In genomic region chr10:6558272-6558671, GRCh38 we compare ENCODE assay signal across 24 cellular contexts. TPM values are rescaled to one million over a fixed set of nuclear protein-coding genes. Genes with fewer than 3 reads are reported as not detected.
DNase-seq lines count a peak whose midpoint lies in the region; ATAC-seq and TF ChIP-seq lines count a peak whose summit lies in the region.
"Had no signal": no experiment of that assay in that cellular context is flagged by ENCODE, and none has a peak within 500 bp of the region (broad histone marks: within the 10 kb centered on the region; RNA-seq: fewer than 3 reads in every experiment).

No MANE protein-coding gene starts in this region.

- H2AFZ ChIP-seq in KMS-11 (ENCODE audit: low read depth), result no peak overlapping the region

- H3K27me3 Mint-ChIP-seq in CD8-positive, alpha-beta T cell (ENCODE audit: low read depth), result no peaks in the 10 kb centered on the region
- no peaks in the 10 kb centered on the region for H3K27me3 Mint-ChIP-seq in activated T-helper 2 cell treated with anti-CD3 and anti-CD28 coated beads, Interferon-gamma antibody, Interleukin-2, Interleukin-4, amounts not matched to agents 10 μg/mL and 5 μg/mL and 100 μg/mL, durations not matched to agents 14 hours and 24 hours and 36 hours (ENCODE audit: low read depth)
- no peaks in the 10 kb centered on the region for H3K27me3 Mint-ChIP-seq in natural killer cell (ENCODE audit: low read depth in 2 of 2)

- POLR2A ChIA-PET in CD8-positive, alpha-beta T cell (lab: Charles Lee), result interaction anchor here (0.7 to 4.2 kb wide), 7 partner anchors 11 to 876 kb away, joined by 3 to 27 read pairs (median 8); partner anchors contain the start of gene PRKCQ

- H3K27ac ChIP-seq in CD8-positive, alpha-beta T cell (ENCODE audit: low read depth, low read length), result peak overlapping the region; percentile 10
- no peak overlapping the region for H3K27ac ChIP-seq in KMS-11
- H3K27ac ChIP-seq: body of pancreas, colonic mucosa, ovary, sigmoid colon, upper lobe of right lung had no signal

- H3K4me3 ChIP-seq in CD8-positive, alpha-beta T cell (ENCODE audit: low read depth, low read length), result no peak overlapping the region
- H3K4me3 ChIP-seq in KMS-11 (IDR thresholded peaks at IDR 0.05; ENCODE audit: insufficient read depth, low read depth, low read length), result no peak overlapping the region
- H3K4me3 ChIP-seq: body of pancreas, colonic mucosa, lung, ovary, sigmoid colon, upper lobe of right lung had no signal

- peaks cover 88% of the 10 kb centered on the region for H3K4me1 Mint-ChIP-seq in CD8-positive, alpha-beta T cell (ENCODE audit: low read depth)
- peaks cover 80% of the 10 kb centered on the region for H3K4me1 Mint-ChIP-seq in activated T-helper 2 cell treated with anti-CD3 and anti-CD28 coated beads, Interferon-gamma antibody, Interleukin-2, Interleukin-4, amounts not matched to agents 10 μg/mL and 5 μg/mL and 100 μg/mL, durations not matched to agents 14 hours and 24 hours and 36 hours (ENCODE audit: low read depth)
- peaks cover 81 to 87% of the 10 kb centered on the region in 2 donors for H3K4me1 Mint-ChIP-seq in natural killer cell

- H3K4me2 ChIP-seq in KMS-11, result peak overlapping the region; percentile 31

- H3K27ac Mint-ChIP-seq in CD8-positive, alpha-beta T cell, result peak overlapping the region; percentile 95
- H3K27ac Mint-ChIP-seq in activated T-helper 2 cell treated with anti-CD3 and anti-CD28 coated beads, Interferon-gamma antibody, Interleukin-2, Interleukin-4, amounts not matched to agents 10 μg/mL and 5 μg/mL and 100 μg/mL, durations not matched to agents 14 hours and 24 hours and 36 hours, result peak overlapping the region; percentile 78
- H3K27ac Mint-ChIP-seq in natural killer cell, result peak overlapping the region; percentile 88 to 95

- no peak overlapping the region for H3K9ac ChIP-seq in KMS-11

- intact Hi-C loops in CD8-positive, alpha-beta T cell (cut with DNase I, micrococcal nuclease), result loop anchor here (1.0 to 5.0 kb wide), 3 partner anchors 13 to 86 kb away; no protein-coding TSS in a partner anchor
- intact Hi-C loops in activated T-helper 2 cell treated with anti-CD3 and anti-CD28 coated beads, Interferon-gamma antibody, Interleukin-2, Interleukin-4, amounts not matched to agents 10 μg/mL and 5 μg/mL and 100 μg/mL, durations not matched to agents 14 hours and 24 hours and 36 hours (cut with micrococcal nuclease), result loop anchor here (1.0 kb wide), 2 partner anchors 15 to 20 kb away; no protein-coding TSS in a partner anchor
- intact Hi-C loops in natural killer cell (cut with micrococcal nuclease), result loop anchor here (1.0 to 2.0 kb wide), 3 partner anchors 27 to 85 kb away; no protein-coding TSS in a partner anchor

- peaks cover 70% of the 10 kb centered on the region for H3K4me1 ChIP-seq in CD8-positive, alpha-beta T cell (ENCODE audit: insufficient read depth, low read length)
- H3K4me1 ChIP-seq in KMS-11 (ENCODE audit: low read depth, poor library complexity, severe bottlenecking), result peaks cover 13% of the 10 kb centered on the region
- H3K4me1 ChIP-seq: body of pancreas, colonic mucosa, sigmoid colon, upper lobe of right lung had no signal

- no peaks in the 10 kb centered on the region for H3K36me3 ChIP-seq in CD8-positive, alpha-beta T cell (ENCODE audit: insufficient read depth, low read length)
- H3K36me3 ChIP-seq in KMS-11 (ENCODE audit: insufficient read depth), result no peaks in the 10 kb centered on the region
- H3K36me3 ChIP-seq: colonic mucosa, ovary, sigmoid colon, upper lobe of right lung had no signal

- peaks cover 53% of the 10 kb centered on the region for H3K36me3 Mint-ChIP-seq in CD8-positive, alpha-beta T cell
- H3K36me3 Mint-ChIP-seq in activated T-helper 2 cell treated with anti-CD3 and anti-CD28 coated beads, Interferon-gamma antibody, Interleukin-2, Interleukin-4, amounts not matched to agents 10 μg/mL and 5 μg/mL and 100 μg/mL, durations not matched to agents 14 hours and 24 hours and 36 hours (ENCODE audit: low read depth), result peaks cover 74% of the 10 kb centered on the region
- no peaks in the 10 kb centered on the region for H3K36me3 Mint-ChIP-seq in natural killer cell

- no peaks in the 10 kb centered on the region for H4K20me1 ChIP-seq in KMS-11 (ENCODE audit: insufficient read depth)

- CTCF ChIA-PET in CD8-positive, alpha-beta T cell (lab: Charles Lee), result interaction anchor here (1.0 to 4.3 kb wide), 9 partner anchors 8 to 120 kb away, joined by 3 to 14 read pairs (median 4); partner anchors contain the start of gene PRKCQ

- no peaks in the 10 kb centered on the region for H3K9me3 ChIP-seq in CD8-positive, alpha-beta T cell (ENCODE audit: low read length)
- H3K9me3 ChIP-seq: body of pancreas, colonic mucosa, ovary, sigmoid colon, upper lobe of right lung had no signal

- peak; percentile 65 for ATAC-seq in CD8-positive, alpha-beta T cell
- ATAC-seq in natural killer cell, result peak; percentile 52 to 78 (median 72)
- ATAC-seq: body of pancreas, upper lobe of right lung had no signal

- DNase-seq in CD8-positive, alpha-beta T cell, result no peak
- no peak for DNase-seq in activated T-helper 2 cell treated with anti-CD3 and anti-CD28 coated beads, Interferon-gamma antibody, Interleukin-2, Interleukin-4, amounts not matched to agents 10 μg/mL and 5 μg/mL and 100 μg/mL, durations not matched to agents 14 hours and 24 hours and 36 hours (ENCODE audit: low spot score)
- no peak for DNase-seq in natural killer cell
- no peak for DNase-seq in NCI-H2171 treated with DMSO at 0.1 percent for 48 hours (lab: John Stamatoyannopoulos, UW)
- no peak for DNase-seq in HT-29 (ENCODE audit: low spot score)
- DNase-seq in occipital lobe (lab: John Stamatoyannopoulos, UW), result no peak
- DNase-seq: activated CD8-positive, alpha-beta memory T cell treated with anti-CD3 and anti-CD28 coated beads for 24 hours; AML-193; body of pancreas; colonic mucosa; foreskin fibroblast; hippocampal formation; islet precursor cell; Kasumi-1; NCI-H1105; NCI-H2107; NCI-H524 treated with DMSO at 0.1 percent for 48 hours; ovary; sigmoid colon; stimulated activated CD4-positive, alpha-beta T cell treated with anti-CD3 and anti-CD28 coated beads, Interleukin-1b, Interleukin-23, amount 100 ng/mL, for 48 hours; SW 1271; upper lobe of right lung had no signal

- TF ChIP-seq CTCF in CD8-positive, alpha-beta T cell (IDR thresholded peaks at IDR 0.05), result no peak
- TF ChIP-seq CTCF in KMS-11 (conservative IDR thresholded peaks at IDR 0.05; ENCODE audit: low read depth, low read length) (no peak), natural killer cell (IDR thresholded peaks at IDR 0.05) (no peak)

- H3K79me2 ChIP-seq in KMS-11 (ENCODE audit: insufficient read depth, low read depth), result no peaks in the 10 kb centered on the region

- no peaks in the 10 kb centered on the region for H3K27me3 ChIP-seq in CD8-positive, alpha-beta T cell (ENCODE audit: insufficient read depth, low read length)
- H3K27me3 ChIP-seq in KMS-11 (ENCODE audit: insufficient read depth, low read depth), result no peaks in the 10 kb centered on the region
- H3K27me3 ChIP-seq: body of pancreas, colonic mucosa, ovary, sigmoid colon, upper lobe of right lung had no signal

- H3K9me3 Mint-ChIP-seq in CD8-positive, alpha-beta T cell, result no peaks in the 10 kb centered on the region
- H3K9me3 Mint-ChIP-seq in activated T-helper 2 cell treated with anti-CD3 and anti-CD28 coated beads, Interferon-gamma antibody, Interleukin-2, Interleukin-4, amounts not matched to agents 10 μg/mL and 5 μg/mL and 100 μg/mL, durations not matched to agents 14 hours and 24 hours and 36 hours, result peaks cover 3% of the 10 kb centered on the region
- H3K9me3 Mint-ChIP-seq in natural killer cell, result no peaks in the 10 kb centered on the region

- peak overlapping the region; percentile 70 for H3K4me3 Mint-ChIP-seq in CD8-positive, alpha-beta T cell
- H3K4me3 Mint-ChIP-seq in activated T-helper 2 cell treated with anti-CD3 and anti-CD28 coated beads, Interferon-gamma antibody, Interleukin-2, Interleukin-4, amounts not matched to agents 10 μg/mL and 5 μg/mL and 100 μg/mL, durations not matched to agents 14 hours and 24 hours and 36 hours (ENCODE audit: low read depth), result peak overlapping the region; percentile 67
- H3K4me3 Mint-ChIP-seq in natural killer cell, result peak overlapping the region; percentile 85

RNA-seq across cellular contexts. Expression of gene PRKCQ, which starts 21.8 kb away (rescaled TPM):
- total RNA-seq in CD8-positive, alpha-beta T cell, result 10 to 100 TPM; 26.3 to 26.6 TPM
- 40.0 and 40.8 TPM in 2 replicates for total RNA-seq in activated T-helper 2 cell treated with anti-CD3 and anti-CD28 coated beads, Interferon-gamma antibody, Interleukin-2, Interleukin-4, amounts not matched to agents 10 μg/mL and 5 μg/mL and 100 μg/mL, durations not matched to agents 14 hours and 24 hours and 36 hours
- total RNA-seq in natural killer cell (10 to 100 TPM; 46.5 to 69.5 (median 61.3) TPM), occipital lobe (1.4 TPM)
- total RNA-seq in HT-29 (2014; rRNA removed; shearing (Covaris generic)), result 0.03 and 0.21 TPM in 2 replicates

Comparison
In these comparisons a context has a peak if more than half of its experiments do, and no peak if none do; other contexts are left out.
1. RNA of gene PRKCQ, which starts 21.8 kb away (total RNA-seq): 46.5 to 69.5 TPM in natural killer cell, 40.0 to 40.8 TPM in activated T-helper 2 cell treated with anti-CD3 and anti-CD28 coated beads, Interferon-gamma antibody, Interleukin-2, Interleukin-4, amounts not matched to agents 10 μg/mL and 5 μg/mL and 100 μg/mL, durations not matched to agents 14 hours and 24 hours and 36 hours and 26.3 to 26.6 TPM in CD8-positive, alpha-beta T cell; 1.4 TPM in occipital lobe (single experiment) and 0.03 to 0.21 TPM in HT-29; every median in the first group is over 10 times any median in the second.
2. Peak in every context shown above with its lines, with median percentiles within 50 percentile points of each other: H3K27ac Mint-ChIP-seq and H3K4me3 Mint-ChIP-seq.